ENCODE assay signal across 1 cellular context in the genomic region with DNA sequence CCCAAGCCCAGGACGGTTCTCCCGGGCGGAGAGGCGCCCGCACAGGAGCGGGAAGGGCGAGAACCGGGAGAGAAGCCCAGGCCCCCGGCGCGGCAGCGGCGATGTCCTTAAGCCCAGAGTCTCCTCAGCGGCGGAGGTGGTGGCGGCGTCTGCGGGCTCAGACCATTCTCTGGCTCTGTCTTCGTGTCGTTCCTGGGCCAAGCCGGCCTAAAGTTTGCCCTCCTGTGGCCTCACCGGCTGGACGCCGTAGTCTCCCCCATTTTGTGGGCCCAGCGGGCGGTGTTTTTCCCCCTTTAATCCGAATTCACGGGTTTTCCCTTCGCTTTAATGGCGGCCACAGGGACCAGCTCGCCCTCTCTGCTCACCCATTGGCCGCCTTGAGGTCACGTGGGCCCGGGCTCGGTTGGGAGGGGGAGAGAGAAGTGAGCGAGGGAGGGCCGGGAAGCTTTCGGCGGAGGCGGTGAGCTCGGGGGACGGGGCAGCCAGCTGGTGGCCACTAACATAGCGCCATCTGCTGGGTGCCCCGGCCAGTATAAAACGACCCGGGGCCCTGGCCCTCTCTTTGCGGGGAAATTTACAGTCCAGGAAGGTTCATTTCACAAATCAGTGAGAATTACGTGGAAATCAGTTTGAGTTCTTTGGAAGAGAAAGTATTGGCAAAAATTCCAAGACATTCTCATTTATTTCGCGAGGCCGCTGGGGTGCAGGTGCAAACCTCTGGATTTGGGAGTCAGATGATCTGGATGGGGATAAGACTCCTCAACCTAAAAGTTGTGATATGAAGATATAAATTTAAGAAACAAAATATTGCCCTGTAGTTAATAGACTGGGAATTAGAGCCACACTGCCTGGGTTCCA.
A peak's percentile ranks its signal among the peaks of the same experiment; 100 is the strongest.
TF ChIP-seq lines count a peak whose summit lies in the region.

No MANE protein-coding gene starts in this region.

TF ChIP-seq in HepG2, 621 proteins besides CTCF, POLR2A, EP300 and RAD21 (continued from another document and continues in another):
- TF ChIP-seq ZNF460 (CRISPR knock-in tag; IDR thresholded peaks at IDR 0.05; ENCODE audit: borderline replicate concordance), result no peak
- no peak for TF ChIP-seq ZBTB8A (CRISPR knock-in tag; IDR thresholded peaks at IDR 0.05; ENCODE audit: borderline replicate concordance, low read depth)
- TF ChIP-seq, protein P1, sequence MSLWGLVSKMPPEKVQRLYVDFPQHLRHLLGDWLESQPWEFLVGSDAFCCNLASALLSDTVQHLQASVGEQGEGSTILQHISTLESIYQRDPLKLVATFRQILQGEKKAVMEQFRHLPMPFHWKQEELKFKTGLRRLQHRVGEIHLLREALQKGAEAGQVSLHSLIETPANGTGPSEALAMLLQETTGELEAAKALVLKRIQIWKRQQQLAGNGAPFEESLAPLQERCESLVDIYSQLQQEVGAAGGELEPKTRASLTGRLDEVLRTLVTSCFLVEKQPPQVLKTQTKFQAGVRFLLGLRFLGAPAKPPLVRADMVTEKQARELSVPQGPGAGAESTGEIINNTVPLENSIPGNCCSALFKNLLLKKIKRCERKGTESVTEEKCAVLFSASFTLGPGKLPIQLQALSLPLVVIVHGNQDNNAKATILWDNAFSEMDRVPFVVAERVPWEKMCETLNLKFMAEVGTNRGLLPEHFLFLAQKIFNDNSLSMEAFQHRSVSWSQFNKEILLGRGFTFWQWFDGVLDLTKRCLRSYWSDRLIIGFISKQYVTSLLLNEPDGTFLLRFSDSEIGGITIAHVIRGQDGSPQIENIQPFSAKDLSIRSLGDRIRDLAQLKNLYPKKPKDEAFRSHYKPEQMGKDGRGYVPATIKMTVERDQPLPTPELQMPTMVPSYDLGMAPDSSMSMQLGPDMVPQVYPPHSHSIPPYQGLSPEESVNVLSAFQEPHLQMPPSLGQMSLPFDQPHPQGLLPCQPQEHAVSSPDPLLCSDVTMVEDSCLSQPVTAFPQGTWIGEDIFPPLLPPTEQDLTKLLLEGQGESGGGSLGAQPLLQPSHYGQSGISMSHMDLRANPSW (CRISPR knock-in tag; IDR thresholded peaks at IDR 0.05; ENCODE audit: borderline replicate concordance), result no peak; the same call in 1 of the 2 replicates
- no peak for TF ChIP-seq RBAK (CRISPR knock-in tag; IDR thresholded peaks at IDR 0.05)
- no peak for TF ChIP-seq MZF1 (CRISPR knock-in tag; IDR thresholded peaks at IDR 0.05; ENCODE audit: borderline replicate concordance)
- 0 out of 2 replicates have a peak, but pooled peaks have one; percentile 40 for TF ChIP-seq SIX4 (CRISPR knock-in tag; IDR thresholded peaks at IDR 0.05)
- peak; percentile 73 for TF ChIP-seq ZNF883 (CRISPR knock-in tag; IDR thresholded peaks at IDR 0.05; ENCODE audit: not compliant biosample characterization)
- TF ChIP-seq ZNF143 (CRISPR knock-in tag; IDR thresholded peaks at IDR 0.05), result no peak
- TF ChIP-seq, protein P2, sequence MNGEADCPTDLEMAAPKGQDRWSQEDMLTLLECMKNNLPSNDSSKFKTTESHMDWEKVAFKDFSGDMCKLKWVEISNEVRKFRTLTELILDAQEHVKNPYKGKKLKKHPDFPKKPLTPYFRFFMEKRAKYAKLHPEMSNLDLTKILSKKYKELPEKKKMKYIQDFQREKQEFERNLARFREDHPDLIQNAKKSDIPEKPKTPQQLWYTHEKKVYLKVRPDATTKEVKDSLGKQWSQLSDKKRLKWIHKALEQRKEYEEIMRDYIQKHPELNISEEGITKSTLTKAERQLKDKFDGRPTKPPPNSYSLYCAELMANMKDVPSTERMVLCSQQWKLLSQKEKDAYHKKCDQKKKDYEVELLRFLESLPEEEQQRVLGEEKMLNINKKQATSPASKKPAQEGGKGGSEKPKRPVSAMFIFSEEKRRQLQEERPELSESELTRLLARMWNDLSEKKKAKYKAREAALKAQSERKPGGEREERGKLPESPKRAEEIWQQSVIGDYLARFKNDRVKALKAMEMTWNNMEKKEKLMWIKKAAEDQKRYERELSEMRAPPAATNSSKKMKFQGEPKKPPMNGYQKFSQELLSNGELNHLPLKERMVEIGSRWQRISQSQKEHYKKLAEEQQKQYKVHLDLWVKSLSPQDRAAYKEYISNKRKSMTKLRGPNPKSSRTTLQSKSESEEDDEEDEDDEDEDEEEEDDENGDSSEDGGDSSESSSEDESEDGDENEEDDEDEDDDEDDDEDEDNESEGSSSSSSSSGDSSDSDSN (CRISPR knock-in tag; IDR thresholded peaks at IDR 0.05), result peak; percentile 73
- no peak for TF ChIP-seq ZNF263 (CRISPR knock-in tag; IDR thresholded peaks at IDR 0.05)
- no peak for TF ChIP-seq SNRNP70 (IDR thresholded peaks at IDR 0.05; ENCODE audit: low read depth, low read length)
- TF ChIP-seq ZNF7 (CRISPR knock-in tag; IDR thresholded peaks at IDR 0.05), result no peak
- TF ChIP-seq, protein P3, sequence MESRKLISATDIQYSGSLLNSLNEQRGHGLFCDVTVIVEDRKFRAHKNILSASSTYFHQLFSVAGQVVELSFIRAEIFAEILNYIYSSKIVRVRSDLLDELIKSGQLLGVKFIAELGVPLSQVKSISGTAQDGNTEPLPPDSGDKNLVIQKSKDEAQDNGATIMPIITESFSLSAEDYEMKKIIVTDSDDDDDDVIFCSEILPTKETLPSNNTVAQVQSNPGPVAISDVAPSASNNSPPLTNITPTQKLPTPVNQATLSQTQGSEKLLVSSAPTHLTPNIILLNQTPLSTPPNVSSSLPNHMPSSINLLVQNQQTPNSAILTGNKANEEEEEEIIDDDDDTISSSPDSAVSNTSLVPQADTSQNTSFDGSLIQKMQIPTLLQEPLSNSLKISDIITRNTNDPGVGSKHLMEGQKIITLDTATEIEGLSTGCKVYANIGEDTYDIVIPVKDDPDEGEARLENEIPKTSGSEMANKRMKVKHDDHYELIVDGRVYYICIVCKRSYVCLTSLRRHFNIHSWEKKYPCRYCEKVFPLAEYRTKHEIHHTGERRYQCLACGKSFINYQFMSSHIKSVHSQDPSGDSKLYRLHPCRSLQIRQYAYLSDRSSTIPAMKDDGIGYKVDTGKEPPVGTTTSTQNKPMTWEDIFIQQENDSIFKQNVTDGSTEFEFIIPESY (CRISPR knock-in tag; IDR thresholded peaks at IDR 0.05), result no peak
- TF ChIP-seq MBD4 (IDR thresholded peaks at IDR 0.05; ENCODE audit: borderline replicate concordance, low read length), result no peak
- TF ChIP-seq TOPORS (CRISPR knock-in tag; IDR thresholded peaks at IDR 0.05), result peak; percentile 55; the same call in 1 of the 2 replicates
- TF ChIP-seq, protein P4, sequence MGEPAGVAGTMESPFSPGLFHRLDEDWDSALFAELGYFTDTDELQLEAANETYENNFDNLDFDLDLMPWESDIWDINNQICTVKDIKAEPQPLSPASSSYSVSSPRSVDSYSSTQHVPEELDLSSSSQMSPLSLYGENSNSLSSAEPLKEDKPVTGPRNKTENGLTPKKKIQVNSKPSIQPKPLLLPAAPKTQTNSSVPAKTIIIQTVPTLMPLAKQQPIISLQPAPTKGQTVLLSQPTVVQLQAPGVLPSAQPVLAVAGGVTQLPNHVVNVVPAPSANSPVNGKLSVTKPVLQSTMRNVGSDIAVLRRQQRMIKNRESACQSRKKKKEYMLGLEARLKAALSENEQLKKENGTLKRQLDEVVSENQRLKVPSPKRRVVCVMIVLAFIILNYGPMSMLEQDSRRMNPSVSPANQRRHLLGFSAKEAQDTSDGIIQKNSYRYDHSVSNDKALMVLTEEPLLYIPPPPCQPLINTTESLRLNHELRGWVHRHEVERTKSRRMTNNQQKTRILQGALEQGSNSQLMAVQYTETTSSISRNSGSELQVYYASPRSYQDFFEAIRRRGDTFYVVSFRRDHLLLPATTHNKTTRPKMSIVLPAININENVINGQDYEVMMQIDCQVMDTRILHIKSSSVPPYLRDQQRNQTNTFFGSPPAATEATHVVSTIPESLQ (CRISPR knock-in tag; conservative IDR thresholded peaks at IDR 0.05), result no peak
- peak; percentile 97 for TF ChIP-seq XRCC5 (optimal IDR thresholded peaks at IDR 0.05; ENCODE audit: low read length)
- no peak for TF ChIP-seq NFE2 (CRISPR knock-in tag; IDR thresholded peaks at IDR 0.05)
- peak; percentile 74; the same call in 1 of the 2 replicates for TF ChIP-seq ARNT2 (CRISPR knock-in tag; IDR thresholded peaks at IDR 0.05; ENCODE audit: low read depth)
- TF ChIP-seq, protein P5, sequence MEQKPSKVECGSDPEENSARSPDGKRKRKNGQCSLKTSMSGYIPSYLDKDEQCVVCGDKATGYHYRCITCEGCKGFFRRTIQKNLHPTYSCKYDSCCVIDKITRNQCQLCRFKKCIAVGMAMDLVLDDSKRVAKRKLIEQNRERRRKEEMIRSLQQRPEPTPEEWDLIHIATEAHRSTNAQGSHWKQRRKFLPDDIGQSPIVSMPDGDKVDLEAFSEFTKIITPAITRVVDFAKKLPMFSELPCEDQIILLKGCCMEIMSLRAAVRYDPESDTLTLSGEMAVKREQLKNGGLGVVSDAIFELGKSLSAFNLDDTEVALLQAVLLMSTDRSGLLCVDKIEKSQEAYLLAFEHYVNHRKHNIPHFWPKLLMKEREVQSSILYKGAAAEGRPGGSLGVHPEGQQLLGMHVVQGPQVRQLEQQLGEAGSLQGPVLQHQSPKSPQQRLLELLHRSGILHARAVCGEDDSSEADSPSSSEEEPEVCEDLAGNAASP (CRISPR knock-in tag; IDR thresholded peaks at IDR 0.05; ENCODE audit: borderline replicate concordance), result peak; percentile 20; the same call in 1 of the 2 replicates
- peak; percentile 96 for TF ChIP-seq ZNF788 (CRISPR knock-in tag; IDR thresholded peaks at IDR 0.05; ENCODE audit: borderline replicate concordance)
- no peak for TF ChIP-seq HOXA7 (CRISPR knock-in tag; IDR thresholded peaks at IDR 0.05)
- TF ChIP-seq, protein P6, sequence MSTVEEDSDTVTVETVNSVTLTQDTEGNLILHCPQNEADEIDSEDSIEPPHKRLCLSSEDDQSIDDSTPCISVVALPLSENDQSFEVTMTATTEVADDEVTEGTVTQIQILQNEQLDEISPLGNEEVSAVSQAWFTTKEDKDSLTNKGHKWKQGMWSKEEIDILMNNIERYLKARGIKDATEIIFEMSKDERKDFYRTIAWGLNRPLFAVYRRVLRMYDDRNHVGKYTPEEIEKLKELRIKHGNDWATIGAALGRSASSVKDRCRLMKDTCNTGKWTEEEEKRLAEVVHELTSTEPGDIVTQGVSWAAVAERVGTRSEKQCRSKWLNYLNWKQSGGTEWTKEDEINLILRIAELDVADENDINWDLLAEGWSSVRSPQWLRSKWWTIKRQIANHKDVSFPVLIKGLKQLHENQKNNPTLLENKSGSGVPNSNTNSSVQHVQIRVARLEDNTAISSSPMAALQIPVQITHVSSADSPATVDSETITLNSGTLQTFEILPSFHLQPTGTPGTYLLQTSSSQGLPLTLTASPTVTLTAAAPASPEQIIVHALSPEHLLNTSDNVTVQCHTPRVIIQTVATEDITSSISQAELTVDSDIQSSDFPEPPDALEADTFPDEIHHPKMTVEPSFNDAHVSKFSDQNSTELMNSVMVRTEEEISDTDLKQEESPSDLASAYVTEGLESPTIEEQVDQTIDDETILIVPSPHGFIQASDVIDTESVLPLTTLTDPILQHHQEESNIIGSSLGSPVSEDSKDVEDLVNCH (CRISPR knock-in tag; IDR thresholded peaks at IDR 0.05), result 0 out of 2 replicates have a peak, but pooled peaks have one; percentile 23
- no peak for TF ChIP-seq SIX1 (CRISPR knock-in tag; IDR thresholded peaks at IDR 0.05; ENCODE audit: borderline replicate concordance)
- TF ChIP-seq TEAD3 (CRISPR knock-in tag; optimal IDR thresholded peaks at IDR 0.05; ENCODE audit: borderline replicate concordance), result peak; percentile 69
- peak; percentile 64; the same call in 1 of the 2 replicates for TF ChIP-seq ZNF614 (CRISPR knock-in tag; IDR thresholded peaks at IDR 0.05; ENCODE audit: borderline replicate concordance)
- peak; percentile 93 for TF ChIP-seq ZNF619 (CRISPR knock-in tag; IDR thresholded peaks at IDR 0.05)
- no peak for TF ChIP-seq ZNF24 (IDR thresholded peaks at IDR 0.05)
- TF ChIP-seq NFATC3 (CRISPR knock-in tag; IDR thresholded peaks at IDR 0.05), result no peak
- no peak for TF ChIP-seq ZNF34 (CRISPR knock-in tag; IDR thresholded peaks at IDR 0.05; ENCODE audit: borderline replicate concordance)
- TF ChIP-seq, protein P7, sequence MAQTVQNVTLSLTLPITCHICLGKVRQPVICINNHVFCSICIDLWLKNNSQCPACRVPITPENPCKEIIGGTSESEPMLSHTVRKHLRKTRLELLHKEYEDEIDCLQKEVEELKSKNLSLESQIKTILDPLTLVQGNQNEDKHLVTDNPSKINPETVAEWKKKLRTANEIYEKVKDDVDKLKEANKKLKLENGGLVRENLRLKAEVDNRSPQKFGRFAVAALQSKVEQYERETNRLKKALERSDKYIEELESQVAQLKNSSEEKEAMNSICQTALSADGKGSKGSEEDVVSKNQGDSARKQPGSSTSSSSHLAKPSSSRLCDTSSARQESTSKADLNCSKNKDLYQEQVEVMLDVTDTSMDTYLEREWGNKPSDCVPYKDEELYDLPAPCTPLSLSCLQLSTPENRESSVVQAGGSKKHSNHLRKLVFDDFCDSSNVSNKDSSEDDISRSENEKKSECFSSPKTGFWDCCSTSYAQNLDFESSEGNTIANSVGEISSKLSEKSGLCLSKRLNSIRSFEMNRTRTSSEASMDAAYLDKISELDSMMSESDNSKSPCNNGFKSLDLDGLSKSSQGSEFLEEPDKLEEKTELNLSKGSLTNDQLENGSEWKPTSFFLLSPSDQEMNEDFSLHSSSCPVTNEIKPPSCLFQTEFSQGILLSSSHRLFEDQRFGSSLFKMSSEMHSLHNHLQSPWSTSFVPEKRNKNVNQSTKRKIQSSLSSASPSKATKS (CRISPR knock-in tag; IDR thresholded peaks at IDR 0.05), result no peak
- TF ChIP-seq AGO2 (optimal IDR thresholded peaks at IDR 0.05; ENCODE audit: low read depth, low read length), result peak; percentile 94
- TF ChIP-seq, protein P8, sequence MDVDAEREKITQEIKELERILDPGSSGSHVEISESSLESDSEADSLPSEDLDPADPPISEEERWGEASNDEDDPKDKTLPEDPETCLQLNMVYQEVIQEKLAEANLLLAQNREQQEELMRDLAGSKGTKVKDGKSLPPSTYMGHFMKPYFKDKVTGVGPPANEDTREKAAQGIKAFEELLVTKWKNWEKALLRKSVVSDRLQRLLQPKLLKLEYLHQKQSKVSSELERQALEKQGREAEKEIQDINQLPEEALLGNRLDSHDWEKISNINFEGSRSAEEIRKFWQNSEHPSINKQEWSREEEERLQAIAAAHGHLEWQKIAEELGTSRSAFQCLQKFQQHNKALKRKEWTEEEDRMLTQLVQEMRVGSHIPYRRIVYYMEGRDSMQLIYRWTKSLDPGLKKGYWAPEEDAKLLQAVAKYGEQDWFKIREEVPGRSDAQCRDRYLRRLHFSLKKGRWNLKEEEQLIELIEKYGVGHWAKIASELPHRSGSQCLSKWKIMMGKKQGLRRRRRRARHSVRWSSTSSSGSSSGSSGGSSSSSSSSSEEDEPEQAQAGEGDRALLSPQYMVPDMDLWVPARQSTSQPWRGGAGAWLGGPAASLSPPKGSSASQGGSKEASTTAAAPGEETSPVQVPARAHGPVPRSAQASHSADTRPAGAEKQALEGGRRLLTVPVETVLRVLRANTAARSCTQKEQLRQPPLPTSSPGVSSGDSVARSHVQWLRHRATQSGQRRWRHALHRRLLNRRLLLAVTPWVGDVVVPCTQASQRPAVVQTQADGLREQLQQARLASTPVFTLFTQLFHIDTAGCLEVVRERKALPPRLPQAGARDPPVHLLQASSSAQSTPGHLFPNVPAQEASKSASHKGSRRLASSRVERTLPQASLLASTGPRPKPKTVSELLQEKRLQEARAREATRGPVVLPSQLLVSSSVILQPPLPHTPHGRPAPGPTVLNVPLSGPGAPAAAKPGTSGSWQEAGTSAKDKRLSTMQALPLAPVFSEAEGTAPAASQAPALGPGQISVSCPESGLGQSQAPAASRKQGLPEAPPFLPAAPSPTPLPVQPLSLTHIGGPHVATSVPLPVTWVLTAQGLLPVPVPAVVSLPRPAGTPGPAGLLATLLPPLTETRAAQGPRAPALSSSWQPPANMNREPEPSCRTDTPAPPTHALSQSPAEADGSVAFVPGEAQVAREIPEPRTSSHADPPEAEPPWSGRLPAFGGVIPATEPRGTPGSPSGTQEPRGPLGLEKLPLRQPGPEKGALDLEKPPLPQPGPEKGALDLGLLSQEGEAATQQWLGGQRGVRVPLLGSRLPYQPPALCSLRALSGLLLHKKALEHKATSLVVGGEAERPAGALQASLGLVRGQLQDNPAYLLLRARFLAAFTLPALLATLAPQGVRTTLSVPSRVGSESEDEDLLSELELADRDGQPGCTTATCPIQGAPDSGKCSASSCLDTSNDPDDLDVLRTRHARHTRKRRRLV (CRISPR knock-in tag; IDR thresholded peaks at IDR 0.05), result peak; percentile 62; the same call in 1 of the 2 replicates
- TF ChIP-seq RXRA (CRISPR knock-in tag; IDR thresholded peaks at IDR 0.05), result peak; percentile 81
